In the genomic region with DNA sequence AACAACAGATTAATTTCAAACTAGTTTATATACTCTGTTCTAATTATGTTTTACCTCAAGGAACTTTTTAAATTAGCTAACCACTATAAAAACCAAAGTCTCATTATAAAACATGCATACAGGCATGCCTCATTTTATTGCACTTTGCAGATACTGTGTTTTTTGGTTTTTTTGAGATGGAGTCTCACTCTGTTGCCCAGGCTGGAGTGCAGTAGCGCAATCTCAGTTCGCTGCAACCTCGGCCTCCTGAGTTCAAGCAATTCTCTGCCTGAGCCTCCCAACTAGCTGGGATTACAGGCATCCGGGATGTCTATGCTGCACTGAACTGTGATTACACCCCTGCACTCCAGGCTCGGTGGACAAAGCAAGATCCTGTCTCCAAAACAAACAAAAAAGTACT, we compare ENCODE assay signal across 1 cellular context.
TF ChIP-seq lines count a peak whose summit lies in the region.

No MANE protein-coding gene starts in this region.

TF ChIP-seq in HEK293, 187 proteins besides CTCF, POLR2A, EP300 and RAD21 (continued from another document):
- TF ChIP-seq ZNF354C (tag by site-specific recombination; IDR thresholded peaks at IDR 0.05; ENCODE audit: borderline replicate concordance, low read depth), result no peak
- peak; percentile 81 for TF ChIP-seq ZNF664 (tag by site-specific recombination; IDR thresholded peaks at IDR 0.05)
- TF ChIP-seq TCF7L2 (IDR thresholded peaks at IDR 0.05; ENCODE audit: borderline replicate concordance, low read depth, low read length), result no peak
- TF ChIP-seq ZNF677 (tag by site-specific recombination; IDR thresholded peaks at IDR 0.05), result no peak
- TF ChIP-seq IKZF3 (tag by site-specific recombination; IDR thresholded peaks at IDR 0.05), result no peak
